In genomic region chr13:31174018-31174417, GRCh38 we compare ENCODE assay signal across 1 cellular context.
TF ChIP-seq lines count a peak whose summit lies in the region.

No MANE protein-coding gene starts in this region.

TF ChIP-seq in H1, 55 proteins besides CTCF, POLR2A, EP300 and RAD21 (continued from another document):
- TF ChIP-seq USF2 (IDR thresholded peaks at IDR 0.05; ENCODE audit: low read length) (no peak), SP4 (IDR thresholded peaks at IDR 0.05; ENCODE audit: low read length) (no peak), RNF2 (IDR thresholded peaks at IDR 0.05; ENCODE audit: borderline replicate concordance, low read depth, low read length, missing control alignments, poor library complexity, severe bottlenecking) (no peak), SAP30 (IDR thresholded peaks at IDR 0.05; ENCODE audit: insufficient read depth, insufficient replicate concordance, low read length) (no peak), RFX5 (IDR thresholded peaks at IDR 0.05; ENCODE audit: borderline replicate concordance, low read depth, low read length) (no peak), KDM1A (IDR thresholded peaks at IDR 0.05; ENCODE audit: borderline replicate concordance, low read length) (no peak), ATF2 (IDR thresholded peaks at IDR 0.05; ENCODE audit: low read length) (no peak)
